ENCODE assay signal across 1 cellular context in genomic region chr12:25558566-25558965, GRCh38.
TF ChIP-seq lines count a peak whose summit lies in the region.

No MANE protein-coding gene starts in this region.

TF ChIP-seq in HCT116, 20 proteins besides CTCF, POLR2A, EP300 and RAD21 (continued from another document):
- no peak for TF ChIP-seq TCF7L2 (IDR thresholded peaks at IDR 0.05; ENCODE audit: borderline replicate concordance, extremely low read depth, insufficient read depth, insufficient read length)
- no peak for TF ChIP-seq SIN3A (IDR thresholded peaks at IDR 0.05; ENCODE audit: low read depth)
- no peak for TF ChIP-seq FOSL1 (IDR thresholded peaks at IDR 0.05; ENCODE audit: low read depth)
- no peak for TF ChIP-seq YY1 (IDR thresholded peaks at IDR 0.05; ENCODE audit: extremely low read depth, insufficient replicate concordance, low read depth, low read length)
- TF ChIP-seq ZNF274 (IDR thresholded peaks at IDR 0.05; ENCODE audit: low read depth, low read length), result no peak
- TF ChIP-seq, protein P1, sequence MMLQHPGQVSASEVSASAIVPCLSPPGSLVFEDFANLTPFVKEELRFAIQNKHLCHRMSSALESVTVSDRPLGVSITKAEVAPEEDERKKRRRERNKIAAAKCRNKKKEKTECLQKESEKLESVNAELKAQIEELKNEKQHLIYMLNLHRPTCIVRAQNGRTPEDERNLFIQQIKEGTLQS (IDR thresholded peaks at IDR 0.05), result no peak
